In genomic region chr11:121104223-121104831, GRCh38 we compare ENCODE assay signal across 15 cellular contexts. TPM values are rescaled to one million over a fixed set of nuclear protein-coding genes. Genes with fewer than 3 reads are reported as not detected.
DNase-seq lines count a peak whose midpoint lies in the region; ATAC-seq and TF ChIP-seq lines count a peak whose summit lies in the region.
"Had no signal": no experiment of that assay in that cellular context is flagged by ENCODE, and none has a peak within 500 bp of the region (broad histone marks: within the 10 kb centered on the region; RNA-seq: fewer than 3 reads in every experiment).

No MANE protein-coding gene starts in this region.

- no peak overlapping the region for H3K4me3 Mint-ChIP-seq in WTC11
- H3K4me3 Mint-ChIP-seq: activated T-helper 17 cell treated with anti-CD3 and anti-CD28 coated beads, Interleukin-2, amount 50 U/mL, for 72 hours had no signal

- no peak overlapping the region for H3K4me3 ChIP-seq in left ventricle myocardium inferior
- H3K4me3 ChIP-seq in skeletal muscle tissue (ENCODE audit: low read length in 3 of 3): no peak overlapping the region
- H3K4me3 ChIP-seq: BLaER1 treated with 17β-estradiol and CSF1 and Interleukin-3, amounts not matched to agents 10 nM and 100 nM; MG63 had no signal

- no peaks in the 10 kb centered on the region for H3K9me3 ChIP-seq in left ventricle myocardium inferior (replicated peaks)
- H3K9me3 ChIP-seq in skeletal muscle tissue (ENCODE audit: control insufficient read depth in 3 of 3, low read length in 3 of 3): no peaks in the 10 kb centered on the region
- H3K9me3 ChIP-seq: BLaER1 treated with 17β-estradiol and CSF1 and Interleukin-3, amounts not matched to agents 10 nM and 100 nM; MG63 had no signal

- ATAC-seq in WTC11: peak; percentile 89
- ATAC-seq in HG02588 (IDR thresholded peaks at IDR 0.05; ENCODE audit: unreplicated experiment): no peak
- ATAC-seq in HG03139 (IDR thresholded peaks at IDR 0.05; ENCODE audit: unreplicated experiment): no peak
- ATAC-seq in HG02759 (IDR thresholded peaks at IDR 0.05; ENCODE audit: unreplicated experiment): no peak
- ATAC-seq: activated T-helper 17 cell treated with anti-CD3 and anti-CD28 coated beads, Interleukin-2, amount 50 U/mL, for 72 hours had no signal

- in situ Hi-C loops in GM13977 (cut with MboI; ENCODE audit: low pct_unique_long_range_greater_than_20kb, low sequenced_read_pairs, unreplicated experiment): no loop called here

- no peaks in the 10 kb centered on the region for H3K9me3 Mint-ChIP-seq in WTC11
- H3K9me3 Mint-ChIP-seq: activated T-helper 17 cell treated with anti-CD3 and anti-CD28 coated beads, Interleukin-2, amount 50 U/mL, for 72 hours had no signal

- intact Hi-C loops in left ventricle myocardium inferior (cut with micrococcal nuclease): loop anchor here (10.0 kb wide), 1 partner anchor 80 kb away; the partner anchor contains the start of gene TBCEL
- intact Hi-C loops in posterior cingulate gyrus (cut with DNase I): no loop called here

- H3K27me3 ChIP-seq in left ventricle myocardium inferior (ENCODE audit: low read depth) (no peaks in the 10 kb centered on the region), skeletal muscle tissue (ENCODE audit: control insufficient read depth in 3 of 3, insufficient read depth in 3 of 3, low read length in 3 of 3) (no peaks in the 10 kb centered on the region)
- H3K27me3 ChIP-seq: BLaER1 treated with 17β-estradiol and CSF1 and Interleukin-3, amounts not matched to agents 10 nM and 100 nM had no signal

- H3K36me3 ChIP-seq in left ventricle myocardium inferior: no peaks in the 10 kb centered on the region
- no peaks in the 10 kb centered on the region for H3K36me3 ChIP-seq in skeletal muscle tissue (ENCODE audit: control insufficient read depth in 3 of 3, insufficient read depth in 3 of 3, low read length in 3 of 3)
- H3K36me3 ChIP-seq: BLaER1 treated with 17β-estradiol and CSF1 and Interleukin-3, amounts not matched to agents 10 nM and 100 nM; MG63 had no signal

- peak; percentile 32 for TF ChIP-seq CTCF in GM13977 (IDR thresholded peaks at IDR 0.05; ENCODE audit: extremely low read depth, insufficient read depth, missing control alignments)
- TF ChIP-seq CTCF in WTC11 (IDR thresholded peaks at IDR 0.05): peak; percentile 30; the same call in 1 of the 2 replicates
- peak; percentile 22 for TF ChIP-seq CTCF in left ventricle myocardium inferior (IDR thresholded peaks at IDR 0.05; ENCODE audit: borderline replicate concordance)

- no peaks in the 10 kb centered on the region for H3K36me3 Mint-ChIP-seq in WTC11

- no peaks in the 10 kb centered on the region for H3K27me3 Mint-ChIP-seq in WTC11 (ENCODE audit: low read depth)

- no peak overlapping the region for H3K9ac ChIP-seq in skeletal muscle tissue (ENCODE audit: low read depth in 1 of 3, low read length in 3 of 3)
- H3K9ac ChIP-seq: BLaER1 treated with 17β-estradiol and CSF1 and Interleukin-3, amounts not matched to agents 10 nM and 100 nM had no signal

- peaks cover 22% of the 10 kb centered on the region for H3K4me1 ChIP-seq in left ventricle myocardium inferior
- H3K4me1 ChIP-seq in skeletal muscle tissue (ENCODE audit: control insufficient read depth in 3 of 3, insufficient read depth in 3 of 3, low read length in 3 of 3): peaks cover 4 to 7% (median 6%) of the 10 kb centered on the region in 3 donors
- H3K4me1 ChIP-seq: BLaER1 treated with 17β-estradiol and CSF1 and Interleukin-3, amounts not matched to agents 10 nM and 100 nM had no signal

- no peak for DNase-seq in GM13977 (ENCODE audit: low spot score)
- DNase-seq in WTC11 (ENCODE audit: low spot score): peak; percentile 52
- peak; percentile 45 for DNase-seq in left ventricle myocardium inferior
- no peak for DNase-seq in posterior cingulate gyrus
- DNase-seq: activated CD4-positive, alpha-beta T cell treated with anti-CD3 and anti-CD28 coated beads, Interleukin-2, amount 50 U/mL, for 48 hours; effector memory CD4-positive, alpha-beta T cell; MG63; NCI-H2171; T-helper 2 cell had no signal

- POLR2A ChIA-PET in WTC11 (lab: Charles Lee): no interaction called here

- H3K27ac ChIP-seq in left ventricle myocardium inferior (replicated peaks) (peak overlapping the region; percentile 73), skeletal muscle tissue (ENCODE audit: low read depth, low read length) (peak overlapping the region; percentile 60)
- H3K27ac ChIP-seq: BLaER1 treated with 17β-estradiol and CSF1 and Interleukin-3, amounts not matched to agents 10 nM and 100 nM had no signal

- peaks cover 28% of the 10 kb centered on the region for H3K4me1 Mint-ChIP-seq in WTC11
- H3K4me1 Mint-ChIP-seq: activated T-helper 17 cell treated with anti-CD3 and anti-CD28 coated beads, Interleukin-2, amount 50 U/mL, for 72 hours had no signal

- CTCF ChIA-PET in WTC11 (lab: Charles Lee): interaction anchor here (0.5 to 2.1 kb wide), 48 partner anchors 9 to 609 kb away, joined by 3 to 13 read pairs (median 4); partner anchors contain the start of gene TBCEL

- no peak overlapping the region for H3K27ac Mint-ChIP-seq in WTC11
- H3K27ac Mint-ChIP-seq: activated T-helper 17 cell treated with anti-CD3 and anti-CD28 coated beads, Interleukin-2, amount 50 U/mL, for 72 hours had no signal

TF ChIP-seq in WTC11, 78 proteins besides CTCF, POLR2A, EP300 and RAD21:
- TF ChIP-seq SMAD4 (CRISPR knock-in tag; IDR thresholded peaks at IDR 0.05) (no peak), NFE2L1 (CRISPR knock-in tag; IDR thresholded peaks at IDR 0.05) (no peak)

RNA-seq across cellular contexts. Expression of gene TECTA, which starts 3.3 kb away (rescaled TPM):
- total RNA-seq in WTC11 (2021): 0.37 to 0.66 TPM (median 0.37 TPM) in 3 replicates
- 1.1 TPM for total RNA-seq in left ventricle myocardium inferior
- total RNA-seq in skeletal muscle tissue: 1.0 TPM

Comparison
In these comparisons a context has a peak if more than half of its experiments do, and no peak if none do; other contexts are left out.
1. DNase-seq: peak in WTC11 (single experiment) and left ventricle myocardium inferior (single experiment); none in GM13977 (single experiment) and posterior cingulate gyrus (0 of 10).
2. Peak in every context shown above with its lines, with median percentiles within 50 percentile points of each other: CTCF ChIP-seq.